ENCODE assay signal across 18 cellular contexts in the genomic region with DNA sequence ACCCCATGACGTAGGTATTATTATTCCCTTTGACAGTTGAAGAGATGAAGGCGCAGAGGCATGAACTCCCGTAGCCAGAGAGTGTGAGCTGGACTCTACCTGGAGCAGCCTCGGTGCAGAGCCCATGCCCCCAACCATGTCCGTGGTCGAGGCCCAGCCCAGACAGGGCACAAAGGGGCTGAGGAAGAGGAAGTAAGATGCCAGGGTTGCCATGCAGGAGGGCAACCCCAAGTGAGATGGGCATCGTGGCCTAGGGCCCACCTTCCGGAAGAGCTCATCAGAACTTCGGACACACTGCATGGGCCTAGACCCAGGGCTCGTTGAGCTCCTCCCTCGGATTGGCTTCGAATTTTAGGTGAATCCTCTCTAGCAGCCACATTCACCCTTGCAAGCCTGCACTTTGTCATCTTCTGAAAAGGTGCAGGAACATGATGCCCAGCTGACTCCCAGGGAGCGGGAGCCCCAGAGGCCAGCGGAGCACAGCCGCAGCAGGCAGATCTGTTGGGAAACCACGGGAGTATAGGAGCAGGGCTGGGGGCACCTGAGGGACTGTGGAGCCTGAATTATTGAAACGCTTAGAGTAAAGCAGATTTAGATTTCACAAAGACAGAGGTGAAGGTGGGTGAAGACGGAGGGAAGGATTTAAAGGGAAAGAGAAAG. TPM values are rescaled to one million over a fixed set of nuclear protein-coding genes. Genes with fewer than 3 reads are reported as not detected.
DNase-seq lines count a peak whose midpoint lies in the region; ATAC-seq and TF ChIP-seq lines count a peak whose summit lies in the region.
"Had no signal": no experiment of that assay in that cellular context is flagged by ENCODE, and none has a peak within 500 bp of the region (broad histone marks: within the 10 kb centered on the region; RNA-seq: fewer than 3 reads in every experiment).

No MANE protein-coding gene starts in this region.

- H3K4me2 ChIP-seq in SK-N-SH, result no peak overlapping the region
- H3K4me2 ChIP-seq in mesendoderm (ENCODE audit: low read length), result no peak overlapping the region

- WGBS in gastroesophageal sphincter (ENCODE audit: low coverage in 1 of 2), 2 donors, result 70 to 81% methylated on average over 4 to 7 of the region's 18 CpGs
- 82% methylated on average over 15 of the region's 18 CpGs for WGBS in SK-N-SH (ENCODE audit: low lambda C conversion rate)
- WGBS in mesendoderm (ENCODE audit: extremely low coverage, insufficient coverage, low lambda C conversion rate), result 100% methylated on average over 2 of the region's 18 CpGs

- H3K27ac ChIP-seq in gastroesophageal sphincter, result peak overlapping the region; percentile 2 to 95 (median 86)
- H3K27ac ChIP-seq in tibial artery, result peak overlapping the region; percentile 69 to 94
- H3K27ac ChIP-seq in SK-N-SH (ENCODE audit: low read depth in 2 of 2, low read length in 1 of 2), result no peak overlapping the region
- no peak overlapping the region for H3K27ac ChIP-seq in mesendoderm (ENCODE audit: low read depth, low read length)
- H3K27ac ChIP-seq: C4-2B, tibial nerve had no signal

- H3K79me2 ChIP-seq in SK-N-SH (ENCODE audit: insufficient read depth) (no peaks in the 10 kb centered on the region), mesendoderm (ENCODE audit: control insufficient read depth, insufficient read depth, low read length) (no peaks in the 10 kb centered on the region)

- H2BK5ac ChIP-seq in mesendoderm (ENCODE audit: low read length), result no peak overlapping the region

- H2AK5ac ChIP-seq in mesendoderm (ENCODE audit: low read length), result no peak overlapping the region

- DNase-seq in activated CD4-positive, alpha-beta T cell treated with anti-CD3 and anti-CD28 coated beads for 36 hours, result no peak
- DNase-seq in activated CD4-positive, alpha-beta T cell treated with anti-CD3 and anti-CD28 coated beads, Interleukin-2, amount 50 U/mL, for 1 hour, result no peak
- DNase-seq in osteocyte (ENCODE audit: extremely low spot score, unreplicated experiment) (peak; percentile 73), tibial artery (no peak), SK-N-SH (no peak), NCI-H748 (lab: John Stamatoyannopoulos, UW; ENCODE audit: unreplicated experiment) (no peak), mesendoderm (no peak)
- DNase-seq: 8988T, DMS153, foreskin melanocyte, naive B cell, NCI-H226, T-helper 1 cell had no signal

- no peak overlapping the region for H3K23ac ChIP-seq in mesendoderm (ENCODE audit: low read length)

- no peak overlapping the region for H3K4me3 Mint-ChIP-seq in activated CD4-positive, alpha-beta T cell treated with anti-CD3 and anti-CD28 coated beads for 36 hours
- H3K4me3 Mint-ChIP-seq in osteocyte (ENCODE audit: unreplicated experiment), result no peak overlapping the region

- no peaks in the 10 kb centered on the region for H3K9me2 ChIP-seq in SK-N-SH

- TF ChIP-seq EP300 in gastroesophageal sphincter (IDR thresholded peaks at IDR 0.05) (no peak), SK-N-SH (IDR thresholded peaks at IDR 0.05; ENCODE audit: borderline replicate concordance in 1 of 2, low read depth in 1 of 2, low read length in 1 of 2) (no peak)

- no peaks in the 10 kb centered on the region for H3K27me3 Mint-ChIP-seq in activated CD4-positive, alpha-beta T cell treated with anti-CD3 and anti-CD28 coated beads for 36 hours
- H3K27me3 Mint-ChIP-seq in osteocyte (ENCODE audit: unreplicated experiment), result no peaks in the 10 kb centered on the region

- no peaks in the 10 kb centered on the region for H3K27me3 ChIP-seq in gastroesophageal sphincter
- H3K27me3 ChIP-seq in tibial artery, result no peaks in the 10 kb centered on the region
- no peaks in the 10 kb centered on the region for H3K27me3 ChIP-seq in SK-N-SH (ENCODE audit: insufficient read depth)
- no peaks in the 10 kb centered on the region for H3K27me3 ChIP-seq in mesendoderm (ENCODE audit: insufficient read depth, low read length, poor library complexity)
- H3K27me3 ChIP-seq: adrenal gland, tibial nerve had no signal

- H4K20me1 ChIP-seq in SK-N-SH (ENCODE audit: insufficient read depth), result no peaks in the 10 kb centered on the region

- H3K79me1 ChIP-seq in mesendoderm (ENCODE audit: low read length), result no peaks in the 10 kb centered on the region

- no peak overlapping the region for H2BK120ac ChIP-seq in mesendoderm (ENCODE audit: low read depth, low read length)

- POLR2A ChIA-PET in activated CD4-positive, alpha-beta T cell treated with anti-CD3 and anti-CD28 coated beads for 36 hours (lab: Charles Lee), result interaction anchor here (0.6 kb wide), 1 partner anchor 121 kb away, joined by 3 read pairs; no protein-coding TSS in a partner anchor
- POLR2A ChIA-PET in SK-N-SH (lab: Yijun Ruan, JAX), result interaction anchor here (1.0 to 1.8 kb wide), 2 partner anchors 93 to 105 kb away, joined by 4 to 14 read pairs; no protein-coding TSS in a partner anchor

- H3F3A ChIP-seq in SK-N-SH (replicated peaks; ENCODE audit: insufficient read depth), result peaks cover 5% of the 10 kb centered on the region

- TF ChIP-seq RAD21 in SK-N-SH (IDR thresholded peaks at IDR 0.05; ENCODE audit: low read length), result no peak

- H3K9ac ChIP-seq in SK-N-SH (no peak overlapping the region), mesendoderm (ENCODE audit: low read length) (no peak overlapping the region)

- no peak overlapping the region for H2BK15ac ChIP-seq in mesendoderm (replicated peaks; ENCODE audit: low read depth)

- TF ChIP-seq POLR2A in gastroesophageal sphincter (IDR thresholded peaks at IDR 0.05), result no peak

- no peaks in the 10 kb centered on the region for H3K9me3 ChIP-seq in gastroesophageal sphincter
- no peaks in the 10 kb centered on the region for H3K9me3 ChIP-seq in tibial artery
- H3K9me3 ChIP-seq in SK-N-SH, result no peaks in the 10 kb centered on the region
- H3K9me3 ChIP-seq: adrenal gland, tibial nerve had no signal

- H3K27ac Mint-ChIP-seq in activated CD4-positive, alpha-beta T cell treated with anti-CD3 and anti-CD28 coated beads for 36 hours, result peak overlapping the region; percentile 9
- H3K27ac Mint-ChIP-seq in osteocyte (ENCODE audit: unreplicated experiment), result peak overlapping the region; percentile 84

- no peaks in the 10 kb centered on the region for H3K36me3 Mint-ChIP-seq in activated CD4-positive, alpha-beta T cell treated with anti-CD3 and anti-CD28 coated beads for 36 hours (ENCODE audit: low read depth)
- no peaks in the 10 kb centered on the region for H3K36me3 Mint-ChIP-seq in osteocyte (ENCODE audit: unreplicated experiment)
- H3K36me3 Mint-ChIP-seq: naive B cell had no signal

- H3K18ac ChIP-seq in mesendoderm (ENCODE audit: low read length), result no peak overlapping the region

- H3K56ac ChIP-seq in mesendoderm (ENCODE audit: low read length), result no peak overlapping the region

- H3K9me3 Mint-ChIP-seq in activated CD4-positive, alpha-beta T cell treated with anti-CD3 and anti-CD28 coated beads for 36 hours (ENCODE audit: low read depth), result no peaks in the 10 kb centered on the region
- H3K9me3 Mint-ChIP-seq in osteocyte (ENCODE audit: unreplicated experiment), result no peaks in the 10 kb centered on the region
- H3K9me3 Mint-ChIP-seq: naive B cell had no signal

- no peak overlapping the region for H2AFZ ChIP-seq in SK-N-SH (ENCODE audit: low read depth)

- TF ChIP-seq CTCF in gastroesophageal sphincter (IDR thresholded peaks at IDR 0.05) (no peak), osteocyte (IDR thresholded peaks at IDR 0.05) (no peak), tibial artery (IDR thresholded peaks at IDR 0.05) (no peak), SK-N-SH (IDR thresholded peaks at IDR 0.05) (no peak)

- no peak overlapping the region for H4K5ac ChIP-seq in mesendoderm (ENCODE audit: low read length)

- H4K8ac ChIP-seq in mesendoderm (ENCODE audit: low read depth, low read length), result no peak overlapping the region

- no peak for ATAC-seq in activated CD4-positive, alpha-beta T cell treated with anti-CD3 and anti-CD28 coated beads for 36 hours
- no peak for ATAC-seq in gastroesophageal sphincter
- ATAC-seq: sciatic nerve had no signal

- H3K36me3 ChIP-seq in gastroesophageal sphincter (no peaks in the 10 kb centered on the region), tibial artery (no peaks in the 10 kb centered on the region), SK-N-SH (replicated peaks in 1 of 2; ENCODE audit: control insufficient read depth in 1 of 2, insufficient read depth in 2 of 2, low read length in 1 of 2) (no peaks in the 10 kb centered on the region), mesendoderm (ENCODE audit: control insufficient read depth, insufficient read depth, low read length) (no peaks in the 10 kb centered on the region)
- H3K36me3 ChIP-seq: adrenal gland, tibial nerve had no signal

- H3K4me3 ChIP-seq in gastroesophageal sphincter, result no peak overlapping the region
- H3K4me3 ChIP-seq in tibial artery, result no peak overlapping the region
- no peak overlapping the region for H3K4me3 ChIP-seq in SK-N-SH (ENCODE audit: low read depth in 2 of 2, low read length in 1 of 2)
- H3K4me3 ChIP-seq in mesendoderm (ENCODE audit: low read length), result no peak overlapping the region
- H3K4me3 ChIP-seq: adrenal gland, tibial nerve had no signal

- intact Hi-C loops in activated CD4-positive, alpha-beta T cell treated with anti-CD3 and anti-CD28 coated beads for 36 hours (cut with DNase I, micrococcal nuclease), result no loop called here
- intact Hi-C loops in tibial artery (cut with DNase I; ENCODE audit: low total_unique reads), result no loop called here

- H3K4ac ChIP-seq in mesendoderm (ENCODE audit: low read depth, low read length), result no peak overlapping the region

- CTCF ChIA-PET in activated CD4-positive, alpha-beta T cell treated with anti-CD3 and anti-CD28 coated beads for 36 hours (lab: Charles Lee), result interaction anchor here (1.1 to 7.2 kb wide), 4 partner anchors 10 to 167 kb away, joined by 3 to 56 read pairs (median 4); no protein-coding TSS in a partner anchor
- CTCF ChIA-PET in SK-N-SH (lab: Yijun Ruan, JAX), result interaction anchor here (1.2 to 17.1 kb wide), 7 partner anchors 11 to 114 kb away, joined by 3 to 293 read pairs (median 6); no protein-coding TSS in a partner anchor

- peaks cover 8 to 80% (median 51%) of the 10 kb centered on the region in 3 donors for H3K4me1 ChIP-seq in gastroesophageal sphincter
- peaks cover 0 to 64% (median 42%) of the 10 kb centered on the region in 4 donors for H3K4me1 ChIP-seq in tibial artery
- H3K4me1 ChIP-seq in SK-N-SH (ENCODE audit: control insufficient read depth in 1 of 2, insufficient read depth in 2 of 2, low read depth in 1 of 2, low read length in 1 of 2), result peaks cover 4 to 54% of the 10 kb centered on the region in 2 experiments; a peak in 2 of 4 replicates
- peaks cover 5% of the 10 kb centered on the region for H3K4me1 ChIP-seq in mesendoderm (ENCODE audit: control insufficient read depth, low read depth, low read length)

- H3K4me1 Mint-ChIP-seq in activated CD4-positive, alpha-beta T cell treated with anti-CD3 and anti-CD28 coated beads for 36 hours, result peaks cover 31% of the 10 kb centered on the region
- H3K4me1 Mint-ChIP-seq in osteocyte (ENCODE audit: unreplicated experiment), result peaks cover 41% of the 10 kb centered on the region

RNA-seq across cellular contexts. Expression of a gene that starts 29.0 kb away (rescaled TPM):
- 10 to 100 TPM; 15.3 to 17.5 TPM for total RNA-seq in activated CD4-positive, alpha-beta T cell treated with anti-CD3 and anti-CD28 coated beads for 36 hours
- 100 to 1,000 TPM in 3 of 4 donors, 10 to 100 TPM in 1; 91.0 to 163 (median 104) TPM for total RNA-seq in gastroesophageal sphincter
- 170 and 177 TPM in 2 replicates for total RNA-seq in osteocyte
- polyA plus RNA-seq in SK-N-SH (2012; rRNA removed), result 34.5 and 56.8 TPM in 2 replicates
- polyA plus RNA-seq in SK-N-SH (2012; cell fraction: cytosol; rRNA removed), result 36.2 and 42.6 TPM in 2 replicates
- 39.1 and 46.6 TPM in 2 replicates for polyA plus RNA-seq in SK-N-SH (2012; cell fraction: nucleus; rRNA removed)
- polyA plus RNA-seq in mesendoderm (2013, experiment 1 of 2), result 21.5 TPM
- polyA plus RNA-seq in mesendoderm (2013, experiment 2 of 2), result 21.3 TPM

Comparison
In these comparisons a context has a peak if more than half of its experiments do, and no peak if none do; other contexts are left out.
1. H3K27ac ChIP-seq: peak in gastroesophageal sphincter (4 of 4) and tibial artery (2 of 2); none in SK-N-SH (0 of 2) and mesendoderm (single experiment).